ENCODE assay signal across 23 cellular contexts in genomic region chr9:38053697-38054461, GRCh38. TPM values are rescaled to one million over a fixed set of nuclear protein-coding genes. Genes with fewer than 3 reads are reported as not detected.
DNase-seq lines count a peak whose midpoint lies in the region; ATAC-seq, FAIRE-seq and TF ChIP-seq lines count a peak whose summit lies in the region.
"Had no signal": no experiment of that assay in that cellular context is flagged by ENCODE, and none has a peak within 500 bp of the region (broad histone marks: within the 10 kb centered on the region; RNA-seq: fewer than 3 reads in every experiment).

No MANE protein-coding gene starts in this region.

- H3K27me3 Mint-ChIP-seq in CD8-positive, alpha-beta memory T cell, result peaks cover 0 to 5% of the 10 kb centered on the region in 2 donors
- H3K27me3 Mint-ChIP-seq: CD4-positive, alpha-beta T cell had no signal

- ATAC-seq in HepG2, result no peak
- no peak for ATAC-seq in right lobe of liver
- ATAC-seq in upper lobe of right lung, result no peak
- no peak for ATAC-seq in stimulated activated effector memory CD8-positive, alpha-beta T cell treated with anti-CD3 and anti-CD28 coated beads, Interleukin-12 subunit alpha, Interleukin-12 subunit beta, amount 100 ng/mL, for 72 hours
- ATAC-seq: PC-3 had no signal

- POLR2A ChIA-PET in HepG2 (lab: Yijun Ruan, JAX) (interaction anchor here (4.3 kb wide), 1 partner anchor 9 kb away, joined by 26 read pairs; no protein-coding TSS in a partner anchor), RWPE1 (lab: Yijun Ruan, JAX; ENCODE audit: low non-redundant PET) (no interaction called here)
- POLR2A ChIA-PET in CD8-positive, alpha-beta memory T cell (lab: Charles Lee), result no interaction called here

- H2AFZ ChIP-seq in HepG2 (ENCODE audit: low read length), result no peak overlapping the region

- H3K4me2 ChIP-seq in HepG2 (ENCODE audit: low read depth, low read length) (peak overlapping the region; percentile 18), mesendoderm (ENCODE audit: low read length) (no peak overlapping the region)

- no peak overlapping the region for H3K27ac ChIP-seq in HepG2 (ENCODE audit: extremely low read length, insufficient read depth, low read length)
- H3K27ac ChIP-seq in right lobe of liver, result no peak overlapping the region
- H3K27ac ChIP-seq in RWPE1, result peak overlapping the region; percentile 33
- no peak overlapping the region for H3K27ac ChIP-seq in mesendoderm (ENCODE audit: low read depth, low read length)
- no peak overlapping the region for H3K27ac ChIP-seq in upper lobe of right lung
- no peak overlapping the region for H3K27ac ChIP-seq in CD8-positive, alpha-beta memory T cell (ENCODE audit: low read depth, low read length)
- H3K27ac ChIP-seq: SJSA1 had no signal

- intact Hi-C loops in HepG2 (cut with micrococcal nuclease; ENCODE audit: unreplicated experiment), result no loop called here
- intact Hi-C loops in right lobe of liver (cut with DNase I), result no loop called here
- intact Hi-C loops in upper lobe of right lung (cut with DNase I), result no loop called here

- no peak for TF ChIP-seq RAD21 in HepG2 (CRISPR knock-in tag; IDR thresholded peaks at IDR 0.05)

- H2BK5ac ChIP-seq in mesendoderm (ENCODE audit: low read length), result no peak overlapping the region

- no peaks in the 10 kb centered on the region for H3K4me1 Mint-ChIP-seq in CD8-positive, alpha-beta memory T cell
- H3K4me1 Mint-ChIP-seq in stimulated activated effector memory CD8-positive, alpha-beta T cell treated with anti-CD3 and anti-CD28 coated beads, Interleukin-12 subunit alpha, Interleukin-12 subunit beta, amount 100 ng/mL, for 72 hours, result no peaks in the 10 kb centered on the region

- H2BK120ac ChIP-seq in mesendoderm (ENCODE audit: low read depth, low read length), result no peak overlapping the region

- H3K4me3 ChIP-seq in HepG2 (replicated peaks in 1 of 3; ENCODE audit: insufficient read depth in 1 of 3, low read depth in 2 of 3, low read length in 3 of 3), result no peak overlapping the region
- H3K4me3 ChIP-seq in right lobe of liver, result no peak overlapping the region
- H3K4me3 ChIP-seq in mesendoderm (ENCODE audit: low read length), result no peak overlapping the region
- H3K4me3 ChIP-seq in upper lobe of right lung, result no peak overlapping the region
- H3K4me3 ChIP-seq in CD8-positive, alpha-beta memory T cell (ENCODE audit: low read length), result no peak overlapping the region
- H3K4me3 ChIP-seq: HAP-1, SJSA1 had no signal

- DNase-seq in HepG2 (ENCODE audit: low spot score), result no peak
- DNase-seq in right lobe of liver, result no peak
- DNase-seq in RWPE1 (ENCODE audit: low spot score), result no peak
- no peak for DNase-seq in mesendoderm
- DNase-seq in upper lobe of right lung, result peak; percentile 46
- DNase-seq in CD8-positive, alpha-beta memory T cell, result no peak
- no peak for DNase-seq in C1 segment of cervical spinal cord (lab: John Stamatoyannopoulos, UW)
- no peak for DNase-seq in stimulated activated effector memory CD8-positive, alpha-beta T cell treated with anti-CD3 and anti-CD28 coated beads, Interleukin-12 subunit alpha, Interleukin-12 subunit beta, amount 100 ng/mL, for 72 hours (ENCODE audit: low spot score in 2 of 2)
- DNase-seq: BE2C; Calu3; CD4-positive, alpha-beta T cell; GF-D8; KG1; MV-4-11; NCI-H1417; NCI-H187 treated with DMSO at 0.1 percent for 48 hours; NCI-H226; NCI-H524; PC-3 had no signal

- in situ Hi-C loops in HepG2 (cut with HindIII; ENCODE audit: extremely low pct_ligation_motif_present, low pct_unique_long_range_greater_than_20kb), result no loop called here

- no peak overlapping the region for H2BK15ac ChIP-seq in mesendoderm (replicated peaks; ENCODE audit: low read depth)

- H3K9me3 ChIP-seq in HepG2 (ENCODE audit: low read length) (no peaks in the 10 kb centered on the region), right lobe of liver (no peaks in the 10 kb centered on the region), upper lobe of right lung (no peaks in the 10 kb centered on the region)
- no peaks in the 10 kb centered on the region for H3K9me3 ChIP-seq in CD8-positive, alpha-beta memory T cell (ENCODE audit: low read length)
- H3K9me3 ChIP-seq: BE2C, HAP-1, SJSA1 had no signal

- CTCF ChIA-PET in HepG2 (lab: Yijun Ruan, JAX; ENCODE audit: low intra/inter-chr PET ratio, low total read pairs), result no interaction called here
- CTCF ChIA-PET in RWPE1 (lab: Yijun Ruan, JAX), result interaction anchor here (0.7 to 1.4 kb wide), 2 partner anchors 17 to 330 kb away, joined by 4 read pairs; no protein-coding TSS in a partner anchor
- CTCF ChIA-PET in CD8-positive, alpha-beta memory T cell (lab: Charles Lee), result interaction anchor here (0.8 kb wide), 1 partner anchor 13 kb away, joined by 3 read pairs; no protein-coding TSS in a partner anchor

- no peak for TF ChIP-seq EP300 in HepG2 (IDR thresholded peaks at IDR 0.05; ENCODE audit: low read depth in 2 of 2, low read length in 2 of 2)
- no peak for TF ChIP-seq EP300 in HepG2 (CRISPR knock-in tag; IDR thresholded peaks at IDR 0.05; ENCODE audit: borderline replicate concordance)

- TF ChIP-seq POLR2A in HepG2 (IDR thresholded peaks at IDR 0.05; ENCODE audit: insufficient read depth in 1 of 2, low read depth in 2 of 2, low read length in 2 of 2) (no peak), right lobe of liver (IDR thresholded peaks at IDR 0.05) (no peak)

- H4K5ac ChIP-seq in mesendoderm (ENCODE audit: low read length), result no peak overlapping the region

- H3K4me3 Mint-ChIP-seq in CD8-positive, alpha-beta memory T cell, result no peak overlapping the region
- no peak overlapping the region for H3K4me3 Mint-ChIP-seq in stimulated activated effector memory CD8-positive, alpha-beta T cell treated with anti-CD3 and anti-CD28 coated beads, Interleukin-12 subunit alpha, Interleukin-12 subunit beta, amount 100 ng/mL, for 72 hours
- H3K4me3 Mint-ChIP-seq: CD4-positive, alpha-beta T cell had no signal

- peaks cover 22% of the 10 kb centered on the region for H4K20me1 ChIP-seq in HepG2 (ENCODE audit: insufficient read depth, low read length)

- H3K4me1 ChIP-seq in HepG2 (ENCODE audit: insufficient read depth, low read length), result peaks cover 100% of the 10 kb centered on the region
- peaks cover 0 to 58% (median 25%) of the 10 kb centered on the region in 4 donors for H3K4me1 ChIP-seq in right lobe of liver
- peaks cover 13% of the 10 kb centered on the region for H3K4me1 ChIP-seq in mesendoderm (ENCODE audit: control insufficient read depth, low read depth, low read length)
- peaks cover 16% of the 10 kb centered on the region for H3K4me1 ChIP-seq in upper lobe of right lung
- H3K4me1 ChIP-seq in CD8-positive, alpha-beta memory T cell (ENCODE audit: insufficient read depth, low read length), result no peaks in the 10 kb centered on the region
- H3K4me1 ChIP-seq: HAP-1 had no signal

- no peak overlapping the region for H2AK5ac ChIP-seq in mesendoderm (ENCODE audit: low read length)

- no peak for TF ChIP-seq CTCF in HepG2 (CRISPR knock-in tag; IDR thresholded peaks at IDR 0.05)
- no peak for TF ChIP-seq CTCF in right lobe of liver (IDR thresholded peaks at IDR 0.05)
- TF ChIP-seq CTCF in RWPE1 (conservative IDR thresholded peaks at IDR 0.05; ENCODE audit: low read depth), result no peak
- TF ChIP-seq CTCF in upper lobe of right lung (IDR thresholded peaks at IDR 0.05), result no peak

- H3K9me3 Mint-ChIP-seq in CD8-positive, alpha-beta memory T cell, result no peaks in the 10 kb centered on the region
- no peaks in the 10 kb centered on the region for H3K9me3 Mint-ChIP-seq in stimulated activated effector memory CD8-positive, alpha-beta T cell treated with anti-CD3 and anti-CD28 coated beads, Interleukin-12 subunit alpha, Interleukin-12 subunit beta, amount 100 ng/mL, for 72 hours
- H3K9me3 Mint-ChIP-seq: CD4-positive, alpha-beta T cell had no signal

- WGBS in HepG2 (ENCODE audit: low lambda C conversion rate), result 80% methylated on average over 3 of the region's 3 CpGs
- 67% methylated on average over 1 of the region's 3 CpGs for WGBS in right lobe of liver (ENCODE audit: insufficient coverage, low coverage, low lambda C conversion rate, missing lambda C conversion rate)
- WGBS in mesendoderm (ENCODE audit: extremely low coverage, insufficient coverage, low lambda C conversion rate), result no CpG with 5 or more reads among the region's 3 CpGs

- H3K36me3 Mint-ChIP-seq in CD8-positive, alpha-beta memory T cell, result no peaks in the 10 kb centered on the region
- no peaks in the 10 kb centered on the region for H3K36me3 Mint-ChIP-seq in stimulated activated effector memory CD8-positive, alpha-beta T cell treated with anti-CD3 and anti-CD28 coated beads, Interleukin-12 subunit alpha, Interleukin-12 subunit beta, amount 100 ng/mL, for 72 hours

- H3K4ac ChIP-seq in mesendoderm (ENCODE audit: low read depth, low read length), result no peak overlapping the region

- H3K9ac ChIP-seq in HepG2 (ENCODE audit: insufficient read depth, low read depth, low read length), result 0 out of 2 replicates have a peak overlapping the region, but pooled peaks have one; percentile 19
- H3K9ac ChIP-seq in mesendoderm (ENCODE audit: low read length), result no peak overlapping the region

- peaks cover 96% of the 10 kb centered on the region for H3K79me2 ChIP-seq in HepG2 (ENCODE audit: insufficient read depth, low read length)
- H3K79me2 ChIP-seq in mesendoderm (ENCODE audit: control insufficient read depth, insufficient read depth, low read length), result peaks cover 86% of the 10 kb centered on the region

- FAIRE-seq in HepG2 (lab: Jason Lieb, UNC), result no peak
- FAIRE-seq: A204.1, GM18507 had no signal

- H3K36me3 ChIP-seq in HepG2 (replicated peaks in 1 of 2; ENCODE audit: control insufficient read depth in 1 of 2, insufficient read depth in 2 of 2, low read length in 2 of 2) (peaks cover 2 to 38% of the 10 kb centered on the region in 2 experiments; a peak in 4 of 5 replicates), right lobe of liver (no peaks in the 10 kb centered on the region), mesendoderm (ENCODE audit: control insufficient read depth, insufficient read depth, low read length) (peaks cover 1% of the 10 kb centered on the region), upper lobe of right lung (no peaks in the 10 kb centered on the region)
- no peaks in the 10 kb centered on the region for H3K36me3 ChIP-seq in CD8-positive, alpha-beta memory T cell (ENCODE audit: insufficient read depth, low read length)
- H3K36me3 ChIP-seq: BE2C, HAP-1 had no signal

- H3K18ac ChIP-seq in mesendoderm (ENCODE audit: low read length), result no peak overlapping the region

- no peak overlapping the region for H3K56ac ChIP-seq in mesendoderm (ENCODE audit: low read length)

- peak overlapping the region; percentile 68 for H3K23ac ChIP-seq in mesendoderm (ENCODE audit: low read length)

- peak overlapping the region in 1 of 8 donors; percentile 33 for H3K27ac Mint-ChIP-seq in CD8-positive, alpha-beta memory T cell
- no peak overlapping the region for H3K27ac Mint-ChIP-seq in stimulated activated effector memory CD8-positive, alpha-beta T cell treated with anti-CD3 and anti-CD28 coated beads, Interleukin-12 subunit alpha, Interleukin-12 subunit beta, amount 100 ng/mL, for 72 hours
- H3K27ac Mint-ChIP-seq: CD4-positive, alpha-beta T cell had no signal

- no peak overlapping the region for H4K8ac ChIP-seq in mesendoderm (ENCODE audit: low read depth, low read length)

- no peaks in the 10 kb centered on the region for H3K27me3 ChIP-seq in HepG2 (ENCODE audit: control insufficient read depth in 1 of 2, insufficient read depth in 2 of 2, low read length in 2 of 2)
- no peaks in the 10 kb centered on the region for H3K27me3 ChIP-seq in right lobe of liver
- no peaks in the 10 kb centered on the region for H3K27me3 ChIP-seq in mesendoderm (ENCODE audit: insufficient read depth, low read length, poor library complexity)
- no peaks in the 10 kb centered on the region for H3K27me3 ChIP-seq in upper lobe of right lung
- H3K27me3 ChIP-seq in CD8-positive, alpha-beta memory T cell (ENCODE audit: insufficient read depth, low read length, poor library complexity, severe bottlenecking), result no peaks in the 10 kb centered on the region
- H3K27me3 ChIP-seq: BE2C, SJSA1 had no signal

- H3K79me1 ChIP-seq in mesendoderm (ENCODE audit: low read length), result peaks cover 55% of the 10 kb centered on the region

- BruUV-seq in HepG2 (replicated peaks; lab: Mats Ljungman, UMichigan), result no TSS peak

RNA-seq across cellular contexts. Expression of gene SHB, which starts 15.1 kb away (rescaled TPM):
- 14.7 and 19.4 TPM in 2 replicates for total RNA-seq in HepG2 (2016; rRNA removed; fragmentation: Illumina TruSeq; extraction: Trizol)
- total RNA-seq in HepG2 (2016; cell fraction: cytosol; rRNA removed; fragmentation: Illumina TruSeq; extraction: Trizol; ENCODE audit: low read depth), result 7.3 and 8.2 TPM in 2 replicates
- 12.9 and 18.0 TPM in 2 replicates for total RNA-seq in HepG2 (2016; cell fraction: insoluble cytoplasmic fraction; rRNA removed; fragmentation: Illumina TruSeq; extraction: Trizol)
- total RNA-seq in HepG2 (2016; cell fraction: membrane; rRNA removed; fragmentation: Illumina TruSeq; extraction: Trizol), result 16.0 and 20.4 TPM in 2 replicates
- 12.0 and 14.5 TPM in 2 replicates for total RNA-seq in HepG2 (2016; cell fraction: nucleus; rRNA removed; fragmentation: Illumina TruSeq; extraction: Trizol)
- 20.7 and 25.3 TPM in 2 replicates for polyA plus RNA-seq in HepG2 (2011; rRNA removed)
- 19.8 and 24.1 TPM in 2 replicates for polyA plus RNA-seq in HepG2 (2011; cell fraction: cytosol; rRNA removed)
- 26.3 and 29.8 TPM in 2 replicates for polyA plus RNA-seq in HepG2 (2011; cell fraction: nucleus; rRNA removed)
- polyA plus RNA-seq in HepG2 (2012), result 16.2 and 22.8 TPM in 2 replicates
- polyA plus RNA-seq in HepG2 (2016; cell fraction: cytosol; fragmentation: Illumina TruSeq; extraction: Trizol; ENCODE audit: low read depth), result 9.0 and 11.2 TPM in 2 replicates
- 21.3 and 23.2 TPM in 2 replicates for polyA plus RNA-seq in HepG2 (2016; cell fraction: insoluble cytoplasmic fraction; fragmentation: Illumina TruSeq; extraction: Trizol; ENCODE audit: low read depth)
- 18.0 and 21.9 TPM in 2 replicates for polyA plus RNA-seq in HepG2 (2016; cell fraction: membrane; fragmentation: Illumina TruSeq; extraction: Trizol; ENCODE audit: low read depth)
- 17.6 and 17.8 TPM in 2 replicates for polyA plus RNA-seq in HepG2 (2016; cell fraction: nucleus; fragmentation: Illumina TruSeq; extraction: Trizol; ENCODE audit: insufficient read depth, low read depth)
- 8.6 and 37.7 TPM in 2 replicates for polyA minus RNA-seq in HepG2 (2011; rRNA and poly(A)+ RNA removed; ENCODE audit: low replicate concordance)
- 28.1 and 28.8 TPM in 2 replicates for polyA minus RNA-seq in HepG2 (2011; cell fraction: cytosol; rRNA and poly(A)+ RNA removed)
- 42.1 and 49.2 TPM in 2 replicates for polyA minus RNA-seq in HepG2 (2011; cell fraction: nucleus; rRNA and poly(A)+ RNA removed)
- total RNA-seq in right lobe of liver, result 10 to 100 TPM; 12.0 to 43.1 (median 21.9) TPM
- 13.4 TPM for polyA plus RNA-seq in mesendoderm (2013, experiment 1 of 2)
- polyA plus RNA-seq in mesendoderm (2013, experiment 2 of 2), result 13.5 TPM
- total RNA-seq in upper lobe of right lung, result 33.4 TPM
- total RNA-seq in CD8-positive, alpha-beta memory T cell, result 1 to 10 TPM; 1.8 TPM
- polyA plus RNA-seq in CD8-positive, alpha-beta memory T cell, result 0.64 TPM
